In the genomic region with DNA sequence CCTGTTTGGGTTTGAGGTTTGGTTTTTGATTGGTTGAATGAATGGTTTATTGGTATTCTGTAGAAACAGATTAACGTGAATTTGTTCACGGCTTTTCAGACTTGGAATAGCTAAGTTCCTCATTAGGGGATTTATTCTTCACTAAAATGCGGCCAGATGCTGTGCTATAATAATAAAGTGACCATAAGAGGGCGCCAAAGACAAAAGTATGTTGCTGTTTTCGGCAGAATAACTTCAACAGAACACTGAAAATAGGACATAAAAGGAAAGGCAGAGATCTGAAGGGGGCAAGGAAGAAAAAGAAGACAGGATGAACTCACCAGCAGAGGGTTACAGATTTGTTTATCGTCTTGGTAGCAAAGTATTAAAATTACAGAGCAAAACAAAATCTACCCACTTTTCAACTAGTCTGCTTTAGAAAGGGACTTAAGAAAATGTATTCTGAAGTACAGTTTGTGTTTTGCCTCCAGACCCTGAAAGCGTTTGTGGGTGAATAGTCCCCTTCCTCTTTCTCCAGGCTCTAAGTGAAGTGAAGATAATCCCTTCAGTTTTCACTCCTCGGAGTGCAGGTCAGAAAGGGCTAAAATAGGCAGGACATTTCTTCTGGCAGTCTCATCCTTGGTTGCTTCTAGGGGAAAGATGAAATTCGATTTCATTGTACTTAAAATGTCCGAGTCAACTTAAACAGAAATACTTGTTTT, we compare ENCODE assay signal across 8 cellular contexts.
DNase-seq lines count a peak whose midpoint lies in the region; ATAC-seq and TF ChIP-seq lines count a peak whose summit lies in the region.

No MANE protein-coding gene starts in this region.

- H3K9ac ChIP-seq in Karpas-422 (ENCODE audit: low read length) (no peak overlapping the region), OCI-LY3 (ENCODE audit: low read length) (no peak overlapping the region)

- H3K27me3 ChIP-seq in BE2C: peaks cover 38% of the 10 kb centered on the region
- H3K27me3 ChIP-seq in Karpas-422 (ENCODE audit: low read length): no peaks in the 10 kb centered on the region
- H3K27me3 ChIP-seq in OCI-LY3 (ENCODE audit: low read depth, low read length): peaks cover 29% of the 10 kb centered on the region
- no peaks in the 10 kb centered on the region for H3K27me3 ChIP-seq in upper lobe of left lung

- 11 to 20% methylated on average over 10 of the region's 10 CpGs for WGBS in upper lobe of left lung, 2 donors

- no peak overlapping the region for H2AFZ ChIP-seq in Karpas-422 (ENCODE audit: low read length)
- H2AFZ ChIP-seq in OCI-LY3 (ENCODE audit: low read depth, low read length): peak overlapping the region; percentile 42; the same call in 1 of the 2 replicates

- peak; percentile 18 for DNase-seq in BE2C
- peak; percentile 88 for DNase-seq in Karpas-422
- DNase-seq in choroid plexus epithelial cell (ENCODE audit: low read depth): peak; percentile 81
- no peak for DNase-seq in left lobe of liver (ENCODE audit: low spot score)
- DNase-seq in upper lobe of left lung: no peak
- DNase-seq in cortex of kidney (lab: John Stamatoyannopoulos, UW): no peak

- TF ChIP-seq EP300 in upper lobe of left lung (IDR thresholded peaks at IDR 0.05): no peak

- TF ChIP-seq CTCF in BE2C (IDR thresholded peaks at IDR 0.05; ENCODE audit: low read depth, low read length): peak; percentile 67
- TF ChIP-seq CTCF in OCI-LY3 (IDR thresholded peaks at IDR 0.05; ENCODE audit: low read depth, low read length): peak; percentile 83
- TF ChIP-seq CTCF in choroid plexus epithelial cell (conservative IDR thresholded peaks at IDR 0.05; ENCODE audit: low read depth, low read length): peak; percentile 61
- peak; percentile 46 to 62 (median 53) for TF ChIP-seq CTCF in upper lobe of left lung (IDR thresholded peaks at IDR 0.05)

- peak; percentile 64 for ATAC-seq in GM18505 (IDR thresholded peaks at IDR 0.05; ENCODE audit: unreplicated experiment)
- peak; percentile 84 for ATAC-seq in left lobe of liver
- ATAC-seq in upper lobe of left lung (ENCODE audit: low FRiP score in 2 of 2): peak in 1 of 2 donors; percentile 82

- no peaks in the 10 kb centered on the region for H4K20me1 ChIP-seq in Karpas-422 (ENCODE audit: insufficient read depth, low read depth, low read length)
- no peaks in the 10 kb centered on the region for H4K20me1 ChIP-seq in OCI-LY3 (ENCODE audit: insufficient read depth, low read length)

- H3K9me3 ChIP-seq in BE2C (no peaks in the 10 kb centered on the region; the same call in 1 of the 2 replicates), Karpas-422 (ENCODE audit: low read length) (no peaks in the 10 kb centered on the region; the same call in 1 of the 2 replicates), OCI-LY3 (ENCODE audit: insufficient read depth, low read length) (no peaks in the 10 kb centered on the region), upper lobe of left lung (no peaks in the 10 kb centered on the region)

- H3K4me3 ChIP-seq in BE2C (ENCODE audit: low read depth, low read length): no peak overlapping the region
- no peak overlapping the region for H3K4me3 ChIP-seq in Karpas-422 (ENCODE audit: low read length)
- peak overlapping the region; percentile 15 for H3K4me3 ChIP-seq in OCI-LY3 (ENCODE audit: low read length)
- H3K4me3 ChIP-seq in choroid plexus epithelial cell (ENCODE audit: low read depth, low read length): no peak overlapping the region
- H3K4me3 ChIP-seq in upper lobe of left lung: no peak overlapping the region

- H3K79me2 ChIP-seq in Karpas-422 (ENCODE audit: low read length): no peaks in the 10 kb centered on the region
- no peaks in the 10 kb centered on the region for H3K79me2 ChIP-seq in OCI-LY3 (ENCODE audit: low read length)

- no peaks in the 10 kb centered on the region for H3K9me2 ChIP-seq in Karpas-422 (replicated peaks; ENCODE audit: insufficient read depth, low read length)

- H3K36me3 ChIP-seq in BE2C (no peaks in the 10 kb centered on the region), Karpas-422 (ENCODE audit: insufficient read depth, low read length) (no peaks in the 10 kb centered on the region), OCI-LY3 (replicated peaks; ENCODE audit: low read depth, low read length) (no peaks in the 10 kb centered on the region), upper lobe of left lung (no peaks in the 10 kb centered on the region)

- H3K4me1 ChIP-seq in BE2C (no peaks in the 10 kb centered on the region), Karpas-422 (ENCODE audit: low read length) (peaks cover 3% of the 10 kb centered on the region; the same call in 1 of the 2 replicates), OCI-LY3 (ENCODE audit: low read length) (peaks cover 4% of the 10 kb centered on the region), upper lobe of left lung (no peaks in the 10 kb centered on the region)

- H3K4me2 ChIP-seq in Karpas-422 (ENCODE audit: low read depth, low read length, poor library complexity, severe bottlenecking) (no peak overlapping the region), OCI-LY3 (ENCODE audit: low read length) (peak overlapping the region; percentile 52)

- no peak for TF ChIP-seq POLR2A in GM18505 (IDR thresholded peaks at IDR 0.05; ENCODE audit: borderline replicate concordance, extremely low read depth, insufficient read depth, insufficient read length)
- no peak for TF ChIP-seq POLR2A in upper lobe of left lung (IDR thresholded peaks at IDR 0.05)

- H3K27ac ChIP-seq in Karpas-422 (ENCODE audit: low read length) (no peak overlapping the region), OCI-LY3 (ENCODE audit: low read length) (no peak overlapping the region), upper lobe of left lung (no peak overlapping the region)

Comparison
In these comparisons a context has a peak if more than half of its experiments do, and no peak if none do; other contexts are left out.
1. DNase-seq: peak in BE2C (single experiment), Karpas-422 (single experiment) and choroid plexus epithelial cell (single experiment); none in left lobe of liver (single experiment), upper lobe of left lung (0 of 2) and cortex of kidney (single experiment).
2. Peak in every context shown above with its lines, with median percentiles within 50 percentile points of each other: CTCF ChIP-seq.